In genomic region chr14:29905549-29905948, GRCh38 we compare ENCODE assay signal across 15 cellular contexts. TPM values are rescaled to one million over a fixed set of nuclear protein-coding genes. Genes with fewer than 3 reads are reported as not detected.
A peak's percentile ranks its signal among the peaks of the same experiment; 100 is the strongest.
DNase-seq lines count a peak whose midpoint lies in the region; ATAC-seq and TF ChIP-seq lines count a peak whose summit lies in the region.
"Had no signal": no experiment of that assay in that cellular context is flagged by ENCODE, and none has a peak within 500 bp of the region (broad histone marks: within the 10 kb centered on the region; RNA-seq: fewer than 3 reads in every experiment).

No MANE protein-coding gene starts in this region.

- no peaks in the 10 kb centered on the region for H3K9me3 ChIP-seq in RWPE2 (ENCODE audit: severe bottlenecking)

- DNase-seq in HK-2 (ENCODE audit: unreplicated experiment), result peak; percentile 41
- DNase-seq in RWPE2 (ENCODE audit: low spot score), result no peak
- DNase-seq in left kidney (ENCODE audit: low read depth, low spot score), result peak; percentile 52
- DNase-seq in type B pancreatic cell (ENCODE audit: extremely low spot score, unreplicated experiment), result no peak
- DNase-seq in mesothelial cell of epicardium (ENCODE audit: low spot score in 2 of 2, unreplicated experiment in 2 of 2), result no peak
- no peak for DNase-seq in NCI-H748 (lab: John Stamatoyannopoulos, UW; ENCODE audit: unreplicated experiment)
- no peak for DNase-seq in amygdala (lab: John Stamatoyannopoulos, UW)
- DNase-seq: CD8-positive, alpha-beta memory T cell; DMS 273 treated with DMSO at 0.1 percent for 48 hours; Karpas-422; NCI-H1417; NCI-H2029; NCI-H526; NK-92 treated with Interleukin-12 subunit alpha and Interleukin-12 subunit beta, amount 100 ng/mL, for 24 hours had no signal

- H3K36me3 Mint-ChIP-seq in type B pancreatic cell (peaks cover 3% of the 10 kb centered on the region), mesothelial cell of epicardium (peaks cover 2% of the 10 kb centered on the region)
- H3K36me3 Mint-ChIP-seq: CD8-positive, alpha-beta memory T cell had no signal

- TF ChIP-seq CTCF in RWPE2 (IDR thresholded peaks at IDR 0.05; ENCODE audit: poor library complexity, severe bottlenecking) (no peak), type B pancreatic cell (conservative IDR thresholded peaks at IDR 0.05) (no peak), mesothelial cell of epicardium (IDR thresholded peaks at IDR 0.05; ENCODE audit: unreplicated experiment) (no peak)

- H3K27ac ChIP-seq in RWPE2 (ENCODE audit: poor library complexity, severe bottlenecking), result peak overlapping the region; percentile 70

- H3K36me3 ChIP-seq in RWPE2 (ENCODE audit: low read depth), result no peaks in the 10 kb centered on the region

- H3K4me3 ChIP-seq in RWPE2 (ENCODE audit: severe bottlenecking), result no peak overlapping the region

- H3K4me3 Mint-ChIP-seq in type B pancreatic cell (no peak overlapping the region), mesothelial cell of epicardium (no peak overlapping the region)
- H3K4me3 Mint-ChIP-seq: CD8-positive, alpha-beta memory T cell had no signal

- H3K4me1 ChIP-seq in RWPE2 (ENCODE audit: insufficient read depth, poor library complexity, severe bottlenecking), result peaks cover 18% of the 10 kb centered on the region

- no peak for ATAC-seq in RWPE2 (ENCODE audit: low read depth)
- ATAC-seq: SK-N-SH treated with all-trans-retinoic acid at 6 μM for 48 hours had no signal

- H3K9me3 Mint-ChIP-seq in type B pancreatic cell (no peaks in the 10 kb centered on the region), mesothelial cell of epicardium (peaks cover 4% of the 10 kb centered on the region)

- peaks cover 16% of the 10 kb centered on the region for H3K4me1 Mint-ChIP-seq in type B pancreatic cell (ENCODE audit: unreplicated experiment)
- H3K4me1 Mint-ChIP-seq in mesothelial cell of epicardium, result peaks cover 12% of the 10 kb centered on the region
- H3K4me1 Mint-ChIP-seq: CD8-positive, alpha-beta memory T cell had no signal

- H3K27ac Mint-ChIP-seq in type B pancreatic cell (peak overlapping the region; percentile 46), mesothelial cell of epicardium (no peak overlapping the region)
- H3K27ac Mint-ChIP-seq: CD8-positive, alpha-beta memory T cell had no signal

- no peaks in the 10 kb centered on the region for H3K27me3 ChIP-seq in RWPE2 (ENCODE audit: insufficient read depth, poor library complexity, severe bottlenecking)

- no peaks in the 10 kb centered on the region for H3K27me3 Mint-ChIP-seq in type B pancreatic cell
- no peaks in the 10 kb centered on the region for H3K27me3 Mint-ChIP-seq in mesothelial cell of epicardium (ENCODE audit: low read depth)
- H3K27me3 Mint-ChIP-seq: CD8-positive, alpha-beta memory T cell had no signal

RNA-seq across cellular contexts. Expression of gene PRKD1, which starts 22.1 kb away (rescaled TPM):
- total RNA-seq in type B pancreatic cell (ENCODE audit: low replicate concordance) (7.3 and 16.3 TPM in 2 replicates), mesothelial cell of epicardium (25.3 to 27.3 TPM (median 26.8 TPM) in 3 replicates)
- total RNA-seq: CD8-positive, alpha-beta memory T cell had no signal

Comparison
In these comparisons a context has a peak if more than half of its experiments do, and no peak if none do; other contexts are left out.
1. DNase-seq: peak in HK-2 (single experiment) and left kidney (single experiment); none in RWPE2 (single experiment), type B pancreatic cell (single experiment), mesothelial cell of epicardium (0 of 2), NCI-H748 (single experiment) and amygdala (0 of 56).